8 cellular contexts compared by ENCODE assay signal in the genomic region with DNA sequence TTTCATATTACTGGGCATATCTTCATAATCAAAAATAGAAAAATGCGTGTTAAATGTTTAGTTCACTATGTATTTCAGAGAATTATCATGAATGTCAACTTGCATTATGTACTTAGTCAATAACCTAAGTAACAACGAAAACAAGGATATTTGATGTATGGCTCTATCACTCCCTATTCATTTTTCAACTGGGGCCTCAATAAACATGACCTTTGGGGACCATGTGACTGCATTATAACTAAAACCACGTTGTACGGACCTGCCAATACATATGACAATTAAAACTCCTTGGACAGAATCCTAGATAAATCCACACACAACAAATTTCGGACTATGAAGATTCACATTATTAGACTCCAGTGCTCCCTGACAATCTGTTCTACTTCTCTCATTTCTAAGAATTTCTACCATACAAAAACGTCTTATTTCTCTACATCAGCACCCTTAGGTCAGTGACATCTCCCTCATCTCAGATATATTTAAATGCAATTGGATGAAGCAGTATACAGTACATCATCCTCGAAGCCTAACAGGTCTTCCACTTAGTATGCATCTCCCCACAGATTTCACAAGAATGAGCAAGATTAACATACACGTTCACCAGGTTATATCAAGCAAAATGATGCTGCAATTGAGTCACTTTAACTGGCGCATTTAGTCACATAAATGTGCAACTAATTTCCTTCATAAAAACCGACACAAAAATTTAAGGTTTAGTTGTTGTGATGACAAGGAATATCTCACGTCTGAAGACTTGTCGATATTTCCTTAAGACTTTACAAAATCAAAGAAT.
DNase-seq lines count a peak whose midpoint lies in the region; ATAC-seq, FAIRE-seq and TF ChIP-seq lines count a peak whose summit lies in the region.

No MANE protein-coding gene starts in this region.

- TF ChIP-seq CTCF in retinal pigment epithelial cell (conservative IDR thresholded peaks at IDR 0.05; ENCODE audit: low read depth, low read length) (no peak), GM13977 (IDR thresholded peaks at IDR 0.05; ENCODE audit: extremely low read depth, insufficient read depth, missing control alignments) (no peak)

- in situ Hi-C loops in GM13977 (cut with MboI; ENCODE audit: low pct_unique_long_range_greater_than_20kb, low sequenced_read_pairs, unreplicated experiment): no loop called here

- intact Hi-C loops in head of caudate nucleus (cut with DNase I): loop anchor here (10.0 kb wide), 1 partner anchor 235 kb away; the partner anchor contains the start of gene CRADD

- peak; percentile 5 for FAIRE-seq in GM18507 (lab: Jason Lieb, UNC)

- no peak for DNase-seq in GM18507 (ENCODE audit: extremely low spot score, insufficient read length, low read depth)
- peak; percentile 8 for DNase-seq in SW480 (ENCODE audit: low spot score)
- peak; percentile 32 for DNase-seq in fibroblast of peridontal ligament (ENCODE audit: extremely low read depth)
- DNase-seq in retinal pigment epithelial cell (ENCODE audit: low read depth): no peak
- DNase-seq in GM13977 (ENCODE audit: low spot score): no peak
- no peak for DNase-seq in COLO668 (lab: John Stamatoyannopoulos, UW; ENCODE audit: unreplicated experiment)
- DNase-seq in head of caudate nucleus: no peak

- no peak for ATAC-seq in GM18517 (IDR thresholded peaks at IDR 0.05; ENCODE audit: unreplicated experiment)

- H3K4me3 ChIP-seq in retinal pigment epithelial cell (ENCODE audit: low read length): peak overlapping the region; percentile 86

Comparison
In these comparisons a context has a peak if more than half of its experiments do, and no peak if none do; other contexts are left out.
1. DNase-seq: peak in SW480 (single experiment) and fibroblast of peridontal ligament (single experiment); none in GM18507 (single experiment), retinal pigment epithelial cell (single experiment), GM13977 (single experiment), COLO668 (single experiment) and head of caudate nucleus (0 of 42).